In genomic region chr5:166430491-166431319, GRCh38 we compare ENCODE assay signal across 16 cellular contexts.
"Had no signal": no experiment of that assay in that cellular context is flagged by ENCODE, and none has a peak within 500 bp of the region (broad histone marks: within the 10 kb centered on the region; RNA-seq: fewer than 3 reads in every experiment).

No MANE protein-coding gene starts in this region.

- H3K9me3 Mint-ChIP-seq: nephron progenitor cell had no signal

- ATAC-seq: foreskin keratinocyte; heart left ventricle; stimulated activated naive CD8-positive, alpha-beta T cell treated with anti-CD3 and anti-CD28 coated beads, Interleukin-15, Interleukin-2, amounts not matched to agents 100 U/mL and 50 U/mL, for 24 hours had no signal

- H3K27me3 ChIP-seq: breast epithelium, foreskin keratinocyte, heart left ventricle, suprapubic skin, upper lobe of left lung had no signal

- H3K36me3 ChIP-seq: breast epithelium, heart left ventricle, left ventricle myocardium inferior, suprapubic skin, upper lobe of left lung had no signal

- H3K9me3 ChIP-seq: breast epithelium, heart left ventricle, left ventricle myocardium inferior, suprapubic skin, upper lobe of left lung had no signal

- H3K79me2 ChIP-seq: parathyroid adenoma had no signal

- H3K9ac ChIP-seq: parathyroid adenoma had no signal

- H3K27ac Mint-ChIP-seq: activated naive CD8-positive, alpha-beta T cell had no signal

- H3K4me3 ChIP-seq: breast epithelium, dorsolateral prefrontal cortex, heart left ventricle, left ventricle myocardium inferior, suprapubic skin, upper lobe of left lung had no signal

- H3K4me3 Mint-ChIP-seq: activated naive CD8-positive, alpha-beta T cell; nephron progenitor cell had no signal

- H3K4me1 ChIP-seq: breast epithelium, foreskin keratinocyte, heart left ventricle, left ventricle myocardium inferior, parathyroid adenoma, suprapubic skin, upper lobe of left lung had no signal

- DNase-seq: activated gamma-delta T cell; activated T-cell treated with anti-CD3 and anti-CD28 coated beads, Interleukin-2, amount 50 U/mL, for 1 hour; dorsolateral prefrontal cortex; heart left ventricle; left ventricle myocardium inferior; mesenchymal stem cell; nephron progenitor cell; stimulated activated CD4-positive, alpha-beta T cell treated with anti-CD3 and anti-CD28 coated beads, Interleukin-2, amount 100 ng/mL, for 48 hours; stimulated activated CD8-positive, alpha-beta memory T cell treated with anti-CD3 and anti-CD28 coated beads, Interleukin-4, amount 100 ng/mL, for 48 hours; stimulated activated naive CD8-positive, alpha-beta T cell treated with anti-CD3 and anti-CD28 coated beads, Interleukin-15, Interleukin-2, amounts not matched to agents 100 U/mL and 50 U/mL, for 24 hours; upper lobe of left lung had no signal

- H3K27me3 Mint-ChIP-seq: activated naive CD8-positive, alpha-beta T cell had no signal

- H3K27ac ChIP-seq: breast epithelium, dorsolateral prefrontal cortex, foreskin keratinocyte, heart left ventricle, left ventricle myocardium inferior, parathyroid adenoma, suprapubic skin, upper lobe of left lung had no signal

- H2AFZ ChIP-seq: parathyroid adenoma had no signal

- H3K36me3 Mint-ChIP-seq: activated naive CD8-positive, alpha-beta T cell had no signal
